Comparison of ENCODE assay signal across 20 cellular contexts in the genomic region with DNA sequence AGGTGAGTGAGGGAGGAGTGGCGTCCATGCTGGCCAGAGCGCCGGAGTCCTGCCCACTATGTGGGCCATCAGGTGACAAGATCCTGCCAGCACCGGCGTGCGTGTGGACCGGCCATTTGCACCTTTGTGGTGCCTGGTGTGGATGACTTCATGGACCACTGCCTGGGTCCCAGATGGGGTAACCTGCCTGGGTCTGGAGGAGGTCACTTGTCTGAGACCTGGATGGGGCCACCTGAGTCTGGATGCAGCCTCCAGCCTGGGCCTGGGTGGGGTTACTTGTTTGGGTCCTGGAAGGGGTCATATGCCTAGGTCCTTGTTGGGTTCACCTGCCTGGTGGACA.
DNase-seq lines count a peak whose midpoint lies in the region; ATAC-seq and TF ChIP-seq lines count a peak whose summit lies in the region.
"Had no signal": no experiment of that assay in that cellular context is flagged by ENCODE, and none has a peak within 500 bp of the region (broad histone marks: within the 10 kb centered on the region; RNA-seq: fewer than 3 reads in every experiment).

No MANE protein-coding gene starts in this region.

- H3K4me3 ChIP-seq in endodermal cell (ENCODE audit: low read length) (no peak overlapping the region), aorta (ENCODE audit: low read length in 2 of 2) (no peak overlapping the region), testis (no peak overlapping the region)
- H3K4me3 ChIP-seq: BLaER1, SJCRH30 had no signal

- no peak overlapping the region for H3K4me3 Mint-ChIP-seq in endodermal cell
- H3K4me3 Mint-ChIP-seq: CD4-positive, alpha-beta memory T cell had no signal

- no peak for TF ChIP-seq POLR2A in testis (IDR thresholded peaks at IDR 0.05)

- H3K9ac ChIP-seq in endodermal cell (ENCODE audit: extremely low read depth, low read length, poor library complexity, severe bottlenecking) = no peak overlapping the region
- H3K9ac ChIP-seq: BLaER1 had no signal

- H3K9me3 ChIP-seq in endodermal cell (ENCODE audit: control insufficient read depth, low read length) = no peaks in the 10 kb centered on the region
- no peaks in the 10 kb centered on the region for H3K9me3 ChIP-seq in aorta (ENCODE audit: control insufficient read depth, low read length)
- no peaks in the 10 kb centered on the region for H3K9me3 ChIP-seq in testis
- H3K9me3 ChIP-seq: BLaER1, SJCRH30 had no signal

- H3K27me3 Mint-ChIP-seq in endodermal cell (ENCODE audit: insufficient read depth) = peaks cover under 1% of the 10 kb centered on the region
- H3K27me3 Mint-ChIP-seq: CD4-positive, alpha-beta memory T cell had no signal

- 88 to 100% methylated on average over 7 of the region's 7 CpGs for WGBS in endodermal cell (ENCODE audit: insufficient coverage in 1 of 2, insufficient read length in 1 of 2), 2 experiments
- 97 to 98% methylated on average over 7 of the region's 7 CpGs for WGBS in aorta, 2 donors
- 94% methylated on average over 7 of the region's 7 CpGs; no CpG with 5 or more reads in 1 of the 2 donors for WGBS in testis, 2 donors

- H3K27ac ChIP-seq in endodermal cell (ENCODE audit: low read depth, low read length) = no peak overlapping the region
- no peak overlapping the region for H3K27ac ChIP-seq in aorta (ENCODE audit: low read depth in 1 of 2, low read length in 2 of 2)
- no peak overlapping the region for H3K27ac ChIP-seq in testis
- H3K27ac ChIP-seq: BLaER1, SJCRH30 had no signal

- no peaks in the 10 kb centered on the region for H3K4me1 ChIP-seq in endodermal cell (ENCODE audit: control insufficient read depth, insufficient read depth, low read length)
- H3K4me1 ChIP-seq in aorta (ENCODE audit: control insufficient read depth in 1 of 2, insufficient read depth in 2 of 2, low read length in 2 of 2) = no peaks in the 10 kb centered on the region
- H3K4me1 ChIP-seq in testis = peaks cover 7% of the 10 kb centered on the region
- H3K4me1 ChIP-seq: BLaER1, SJCRH30 had no signal

- DNase-seq in Right ventricle myocardium inferior (ENCODE audit: missing footprints) (peak; percentile 11), left cardiac atrium (no peak), endodermal cell (peak; percentile 45), sciatic nerve (ENCODE audit: low spot score) (peak; percentile 52), aorta (peak; percentile 32 to 69), Ammon's horn (ENCODE audit: low spot score) (no peak), testis (no peak)
- DNase-seq: CD4-positive, alpha-beta memory T cell; DMS53; EL; GOT3; NCI-H1436 treated with DMSO at 0.1 percent for 48 hours; NCI-H2029; NCI-H2171; NCI-H526; PC-3; RPMI8226; SJCRH30 had no signal

- H3K27me3 ChIP-seq in endodermal cell (ENCODE audit: control insufficient read depth, insufficient read depth, low read length, poor library complexity, severe bottlenecking) (no peaks in the 10 kb centered on the region), aorta (ENCODE audit: control insufficient read depth in 1 of 2, insufficient read depth in 2 of 2, low read length in 1 of 2) (no peaks in the 10 kb centered on the region), testis (no peaks in the 10 kb centered on the region)
- H3K27me3 ChIP-seq: BLaER1 had no signal

- TF ChIP-seq CTCF in endodermal cell (conservative IDR thresholded peaks at IDR 0.05) = no peak
- TF ChIP-seq CTCF in testis (IDR thresholded peaks at IDR 0.05) = no peak

- intact Hi-C loops in Right ventricle myocardium inferior (cut with DNase I) = no loop called here
- intact Hi-C loops in left cardiac atrium (cut with DNase I) = no loop called here
- intact Hi-C loops in sciatic nerve (cut with DNase I) = no loop called here
- intact Hi-C loops in aorta (cut with DNase I) = no loop called here
- intact Hi-C loops in testis (cut with DNase I; ENCODE audit: low total_unique reads) = no loop called here

- H3K36me3 ChIP-seq in endodermal cell (ENCODE audit: control insufficient read depth, insufficient read depth, low read length) (no peaks in the 10 kb centered on the region), aorta (ENCODE audit: control insufficient read depth in 1 of 2, insufficient read depth in 2 of 2, low read length in 1 of 2) (no peaks in the 10 kb centered on the region), testis (ENCODE audit: low read depth, missing control alignments) (no peaks in the 10 kb centered on the region)
- H3K36me3 ChIP-seq: BLaER1, SJCRH30 had no signal

- H3K9me3 Mint-ChIP-seq in endodermal cell = no peaks in the 10 kb centered on the region
- H3K9me3 Mint-ChIP-seq: CD4-positive, alpha-beta memory T cell had no signal

- no peaks in the 10 kb centered on the region for H3K4me1 Mint-ChIP-seq in endodermal cell

- ATAC-seq in Right ventricle myocardium inferior = no peak
- ATAC-seq in left cardiac atrium = no peak
- no peak for ATAC-seq in sciatic nerve
- ATAC-seq in aorta (ENCODE audit: low FRiP score) = no peak
- ATAC-seq in HG02759 (IDR thresholded peaks at IDR 0.05; ENCODE audit: unreplicated experiment) = no peak
- ATAC-seq: PC-3 had no signal

- no peak overlapping the region for H3K27ac Mint-ChIP-seq in endodermal cell

- no peaks in the 10 kb centered on the region for H3K36me3 Mint-ChIP-seq in endodermal cell (ENCODE audit: low read depth)
- H3K36me3 Mint-ChIP-seq: CD4-positive, alpha-beta memory T cell had no signal

Comparison
In these comparisons a context has a peak if more than half of its experiments do, and no peak if none do; other contexts are left out.
1. DNase-seq: peak in Right ventricle myocardium inferior (single experiment), endodermal cell (single experiment), sciatic nerve (single experiment) and aorta (2 of 2); none in left cardiac atrium (single experiment), Ammon's horn (single experiment) and testis (single experiment).